ENCODE assay signal across 30 cellular contexts in the genomic region with DNA sequence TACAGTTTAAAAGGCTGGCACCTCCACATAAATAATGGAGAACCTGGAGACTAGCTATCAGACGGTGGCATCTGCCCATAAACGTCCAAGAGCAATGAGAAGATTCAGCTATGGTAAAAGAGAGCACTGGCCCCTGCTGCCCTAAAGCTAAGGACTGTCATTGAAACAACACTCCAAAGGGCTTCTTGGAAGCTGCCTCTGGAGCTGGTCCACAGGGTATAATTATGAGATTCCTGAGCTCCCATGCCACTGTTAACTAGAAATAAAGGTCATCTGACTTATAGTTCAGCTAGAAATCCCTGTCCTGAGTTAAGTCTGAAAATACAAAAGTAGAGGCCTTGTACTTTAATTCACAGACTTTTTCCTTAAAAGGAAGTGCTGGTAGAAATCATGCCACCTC. TPM values are rescaled to one million over a fixed set of nuclear protein-coding genes. Genes with fewer than 3 reads are reported as not detected.
DNase-seq lines count a peak whose midpoint lies in the region; ATAC-seq and TF ChIP-seq lines count a peak whose summit lies in the region.
"Had no signal": no experiment of that assay in that cellular context is flagged by ENCODE, and none has a peak within 500 bp of the region (broad histone marks: within the 10 kb centered on the region; RNA-seq: fewer than 3 reads in every experiment).

No MANE protein-coding gene starts in this region.

- no peak overlapping the region for H2BK5ac ChIP-seq in IMR-90 (ENCODE audit: low read depth, low read length, poor library complexity, severe bottlenecking)

- no peak overlapping the region; the same call in 1 of the 2 replicates for H3K4ac ChIP-seq in IMR-90 (ENCODE audit: low read depth, low read length)

- no CpG with 5 or more reads among the region's 2 CpGs for WGBS in IMR-90 (ENCODE audit: extremely low coverage in 2 of 2, insufficient read length in 1 of 2), 2 experiments
- WGBS in heart left ventricle, 4 donors: 30 to 51% (median 40%) methylated on average over 2 of the region's 2 CpGs

- 0 out of 2 replicates have a peak overlapping the region, but pooled peaks have one; percentile 7 for H3K18ac ChIP-seq in IMR-90 (ENCODE audit: low read depth, low read length)

- H3K36me3 ChIP-seq in ACC112 (ENCODE audit: insufficient read depth, low read length): no peaks in the 10 kb centered on the region
- H3K36me3 ChIP-seq in IMR-90 (ENCODE audit: control insufficient read depth, insufficient read depth, low read length): no peaks in the 10 kb centered on the region
- H3K36me3 ChIP-seq in heart left ventricle: no peaks in the 10 kb centered on the region
- no peaks in the 10 kb centered on the region for H3K36me3 ChIP-seq in A673 (ENCODE audit: insufficient read depth, low read length, poor library complexity, severe bottlenecking)
- H3K36me3 ChIP-seq: Peyer's patch, SJCRH30, vagina had no signal

- peak overlapping the region in 1 of 2 experiments; percentile 31; a peak in 1 of 4 replicates for H4K8ac ChIP-seq in IMR-90 (ENCODE audit: low read depth in 2 of 2, low read length in 2 of 2)

- DNase-seq in IMR-90 (no peak), heart left ventricle (peak in 2 of 5 donors; percentile 18 to 26), nephron progenitor cell (no peak), A673 (ENCODE audit: low spot score) (no peak), inferior parietal cortex (ENCODE audit: extremely low spot score) (no peak)
- DNase-seq: activated CD4-positive, alpha-beta memory T cell treated with anti-CD3 and anti-CD28 coated beads, Interleukin-2, amount 10 ng/mL, durations not matched to agents 7 days and 5 days; activated CD4-positive, CD25-positive, alpha-beta regulatory T cell treated with anti-CD3 and anti-CD28 coated beads, Interleukin-2, amount 50 U/mL, for 72 hours; aorta; C1 segment of cervical spinal cord; caudate nucleus; DMS79 treated with DMSO at 0.1 percent for 48 hours; kidney glomerular epithelial cell; mesendoderm; naive thymus-derived CD4-positive, alpha-beta T cell; NCI-H1105 treated with DMSO at 0.1 percent for 48 hours; NCI-H2081; NCI-H446; NK-92 treated with Interleukin-12 subunit alpha and Interleukin-12 subunit beta, amount 100 ng/mL, for 24 hours; Peyer's patch; SJCRH30 had no signal

- TF ChIP-seq POLR2A in IMR-90 (IDR thresholded peaks at IDR 0.05; ENCODE audit: low read depth, low read length) (no peak), heart left ventricle (IDR thresholded peaks at IDR 0.05) (no peak)

- POLR2A ChIA-PET in IMR-90 (lab: Charles Lee; ENCODE audit: unreplicated experiment) (no interaction called here), A673 (lab: Charles Lee; ENCODE audit: low non-redundant PET) (no interaction called here)

- H2AFZ ChIP-seq in ACC112 (ENCODE audit: low read length, unreplicated experiment) (peak overlapping the region; percentile 1), IMR-90 (replicated peaks; ENCODE audit: low read length, poor library complexity) (no peak overlapping the region)

- CTCF ChIA-PET in IMR-90 (lab: Yijun Ruan, JAX): interaction anchor here (0.5 kb wide), 1 partner anchor 1590 kb away, joined by 4 read pairs; no protein-coding TSS in a partner anchor
- CTCF ChIA-PET in A673 (lab: Charles Lee): no interaction called here

- no peak overlapping the region for H3K56ac ChIP-seq in IMR-90 (ENCODE audit: extremely low read depth, insufficient read depth, low read length)

- H3K27ac ChIP-seq in ACC112 (ENCODE audit: low read depth, low read length) (no peak overlapping the region), IMR-90 (ENCODE audit: insufficient read depth, low read length) (no peak overlapping the region; the same call in 1 of the 2 replicates), heart left ventricle (peak overlapping the region in 9 of 12 donors; percentile 2 to 63 (median 43)), A673 (ENCODE audit: low read depth, low read length, poor library complexity, severe bottlenecking) (no peak overlapping the region)
- H3K27ac ChIP-seq: Peyer's patch, SJCRH30, vagina had no signal

- H2AK9ac ChIP-seq in IMR-90 (replicated peaks; ENCODE audit: low read depth, low read length, poor library complexity): no peak overlapping the region

- no peaks in the 10 kb centered on the region for H3K36me3 Mint-ChIP-seq in nephron progenitor cell (ENCODE audit: low read depth)
- H3K36me3 Mint-ChIP-seq: activated naive CD4-positive, alpha-beta T cell treated with anti-CD3 and anti-CD28 coated beads, Interleukin-2, amount 50 U/mL, for 72 hours; naive thymus-derived CD4-positive, alpha-beta T cell had no signal

- TF ChIP-seq RAD21 in IMR-90 (IDR thresholded peaks at IDR 0.05; ENCODE audit: low read length): no peak

- TF ChIP-seq CTCF in IMR-90 (conservative IDR thresholded peaks at IDR 0.05; ENCODE audit: low read depth, low read length): no peak
- peak in 1 of 12 donors; percentile 6 for TF ChIP-seq CTCF in heart left ventricle (IDR thresholded peaks at IDR 0.05)
- TF ChIP-seq CTCF in nephron progenitor cell (IDR thresholded peaks at IDR 0.05): no peak
- no peak for TF ChIP-seq CTCF in A673 (conservative IDR thresholded peaks at IDR 0.05; ENCODE audit: low read depth, low read length)

- in situ Hi-C loops in IMR-90 (cut with MboI; ENCODE audit: low sequenced_read_pairs): no loop called here

- 0 out of 2 replicates have a peak, but pooled peaks cover under 1% of the 10 kb centered on the region for H3K9me1 ChIP-seq in IMR-90 (ENCODE audit: insufficient read depth, low read length)

- no peaks in the 10 kb centered on the region for H3K79me1 ChIP-seq in IMR-90 (ENCODE audit: low read depth in 1 of 2, low read length in 2 of 2)

- intact Hi-C loops in IMR-90 (cut with micrococcal nuclease) (no loop called here), heart left ventricle (cut with DNase I) (no loop called here), A673 (cut with micrococcal nuclease; ENCODE audit: unreplicated experiment) (no loop called here)

- peaks cover 3% of the 10 kb centered on the region for H3K27me3 Mint-ChIP-seq in nephron progenitor cell (ENCODE audit: low read depth, poor library complexity)
- H3K27me3 Mint-ChIP-seq: activated CD4-positive, alpha-beta memory T cell treated with anti-CD3 and anti-CD28 coated beads, Interleukin-2, amount 10 ng/mL, durations not matched to agents 7 days and 5 days; dendritic cell treated with granulocyte-macrophage colony-stimulating factor and Interleukin-4, amounts not matched to agents 40 ng/mL and 50 ng/mL, for 4 days; naive thymus-derived CD4-positive, alpha-beta T cell had no signal

- H2BK120ac ChIP-seq in IMR-90 (ENCODE audit: low read depth, low read length): no peak overlapping the region

- H2BK15ac ChIP-seq in IMR-90 (ENCODE audit: low read depth, low read length): peak overlapping the region; percentile 0; the same call in 1 of the 3 replicates

- H3K4me2 ChIP-seq in IMR-90 (ENCODE audit: low read depth, low read length): no peak overlapping the region
- H3K4me2 ChIP-seq: A549 had no signal

- no peaks in the 10 kb centered on the region for H3K79me2 ChIP-seq in ACC112 (ENCODE audit: control insufficient read depth, insufficient read depth, low read length, unreplicated experiment)

- no peaks in the 10 kb centered on the region for H3K4me1 ChIP-seq in ACC112 (ENCODE audit: control insufficient read depth, insufficient read depth, low read length, unreplicated experiment)
- peaks cover under 1% of the 10 kb centered on the region; the same call in 1 of the 2 replicates for H3K4me1 ChIP-seq in IMR-90 (ENCODE audit: control insufficient read depth, insufficient read depth, low read length)
- peaks cover 0 to 29% (median 8%) of the 10 kb centered on the region in 12 donors for H3K4me1 ChIP-seq in heart left ventricle
- H3K4me1 ChIP-seq in A673 (ENCODE audit: insufficient read depth, low read length, poor library complexity, severe bottlenecking): no peaks in the 10 kb centered on the region
- H3K4me1 ChIP-seq: A549, Peyer's patch, vagina had no signal

- no peaks in the 10 kb centered on the region for H3K9me3 ChIP-seq in IMR-90 (ENCODE audit: control insufficient read depth, insufficient read depth, low read length)
- H3K9me3 ChIP-seq in heart left ventricle: no peaks in the 10 kb centered on the region
- H3K9me3 ChIP-seq in A673 (ENCODE audit: low read depth, low read length, poor library complexity, severe bottlenecking): no peaks in the 10 kb centered on the region
- H3K9me3 ChIP-seq: A549, Peyer's patch, vagina had no signal

- H3K4me1 Mint-ChIP-seq in nephron progenitor cell: peaks cover 15% of the 10 kb centered on the region
- H3K4me1 Mint-ChIP-seq: activated CD4-positive, alpha-beta memory T cell treated with anti-CD3 and anti-CD28 coated beads, Interleukin-2, amount 10 ng/mL, durations not matched to agents 7 days and 5 days had no signal

- H3K27ac Mint-ChIP-seq in nephron progenitor cell: peak overlapping the region; percentile 40
- H3K27ac Mint-ChIP-seq: activated CD4-positive, alpha-beta memory T cell treated with anti-CD3 and anti-CD28 coated beads, Interleukin-2, amount 10 ng/mL, durations not matched to agents 7 days and 5 days; activated naive CD4-positive, alpha-beta T cell treated with anti-CD3 and anti-CD28 coated beads, Interleukin-2, amount 50 U/mL, for 72 hours; activated T-helper 2 cell treated with anti-CD3 and anti-CD28 coated beads, Interferon-gamma antibody, Interleukin-2, Interleukin-4, amounts not matched to agents 10 μg/mL and 5 μg/mL and 100 μg/mL, durations not matched to agents 14 hours and 24 hours and 36 hours; dendritic cell treated with granulocyte-macrophage colony-stimulating factor and Interleukin-4, amounts not matched to agents 40 ng/mL and 50 ng/mL, for 4 days; naive thymus-derived CD4-positive, alpha-beta T cell had no signal

- H3K4me3 ChIP-seq in ACC112 (ENCODE audit: low read depth, low read length) (no peak overlapping the region), IMR-90 (ENCODE audit: insufficient read depth, low read depth, low read length) (no peak overlapping the region), heart left ventricle (no peak overlapping the region), A673 (ENCODE audit: low read depth, low read length, poor library complexity, severe bottlenecking) (no peak overlapping the region)
- H3K4me3 ChIP-seq: A549, GM12878, Peyer's patch, SJCRH30, vagina had no signal

- no peak overlapping the region for H2AK5ac ChIP-seq in IMR-90 (ENCODE audit: low read depth, low read length)

- H4K91ac ChIP-seq in IMR-90 (ENCODE audit: insufficient read depth, low read depth, low read length): no peak overlapping the region

- no peaks in the 10 kb centered on the region for H4K20me1 ChIP-seq in IMR-90 (ENCODE audit: insufficient read depth, low read length)

- BruUV-seq in IMR-90 (replicated peaks; lab: Mats Ljungman, UMichigan) (no TSS peak), A673 (replicated peaks; lab: Mats Ljungman, UMichigan) (no TSS peak)

- H3K4me3 Mint-ChIP-seq in nephron progenitor cell: no peak overlapping the region
- H3K4me3 Mint-ChIP-seq: activated CD4-positive, alpha-beta memory T cell treated with anti-CD3 and anti-CD28 coated beads, Interleukin-2, amount 10 ng/mL, durations not matched to agents 7 days and 5 days; dendritic cell treated with granulocyte-macrophage colony-stimulating factor and Interleukin-4, amounts not matched to agents 40 ng/mL and 50 ng/mL, for 4 days; naive thymus-derived CD4-positive, alpha-beta T cell had no signal

- no peaks in the 10 kb centered on the region for H3K9me3 Mint-ChIP-seq in nephron progenitor cell
- H3K9me3 Mint-ChIP-seq: activated CD4-positive, alpha-beta memory T cell treated with anti-CD3 and anti-CD28 coated beads, Interleukin-2, amount 10 ng/mL, durations not matched to agents 7 days and 5 days; activated T-helper 2 cell treated with anti-CD3 and anti-CD28 coated beads, Interferon-gamma antibody, Interleukin-2, Interleukin-4, amounts not matched to agents 10 μg/mL and 5 μg/mL and 100 μg/mL, durations not matched to agents 14 hours and 24 hours and 36 hours; dendritic cell treated with granulocyte-macrophage colony-stimulating factor and Interleukin-4, amounts not matched to agents 40 ng/mL and 50 ng/mL, for 4 days; naive thymus-derived CD4-positive, alpha-beta T cell had no signal

- no peak for ATAC-seq in IMR-90 (ENCODE audit: low read depth)
- ATAC-seq in heart left ventricle: peak in 3 of 4 donors; percentile 64 to 76 (median 74)
- no peak for ATAC-seq in GM19395 (IDR thresholded peaks at IDR 0.05; ENCODE audit: unreplicated experiment)
- ATAC-seq in HG02759 (IDR thresholded peaks at IDR 0.05; ENCODE audit: unreplicated experiment): no peak
- ATAC-seq: A549; activated naive CD4-positive, alpha-beta T cell treated with anti-CD3 and anti-CD28 coated beads, Interleukin-2, amount 50 U/mL, for 72 hours; GM12878; HCT116; naive thymus-derived CD4-positive, alpha-beta T cell had no signal

- no peak overlapping the region for H4K5ac ChIP-seq in IMR-90 (ENCODE audit: low read depth, low read length)

- H3K14ac ChIP-seq in IMR-90 (replicated peaks; ENCODE audit: low read depth, low read length): no peak overlapping the region

- H3K23ac ChIP-seq in IMR-90 (ENCODE audit: low read depth, low read length): no peak overlapping the region; the same call in 1 of the 2 replicates

- dilution Hi-C loops in IMR-90 (cut with HindIII; ENCODE audit: low sequenced_read_pairs, unreplicated experiment): no loop called here

- H3K9ac ChIP-seq in IMR-90 (ENCODE audit: low read depth, low read length): no peak overlapping the region

- H3K27me3 ChIP-seq in ACC112 (ENCODE audit: insufficient read depth, low read length): no peaks in the 10 kb centered on the region
- no peaks in the 10 kb centered on the region for H3K27me3 ChIP-seq in IMR-90 (ENCODE audit: control insufficient read depth, insufficient read depth, low read length)
- no peaks in the 10 kb centered on the region for H3K27me3 ChIP-seq in heart left ventricle
- H3K27me3 ChIP-seq in A673 (replicated peaks; ENCODE audit: insufficient read depth, low read depth, low read length, poor library complexity): no peaks in the 10 kb centered on the region
- H3K27me3 ChIP-seq: Peyer's patch, SJCRH30, vagina had no signal

- no peak overlapping the region for H2BK20ac ChIP-seq in IMR-90 (ENCODE audit: low read depth, low read length)

RNA-seq across cellular contexts. Expression of a gene that starts 39.9 kb away (rescaled TPM):
- total RNA-seq in IMR-90 (2012; rRNA removed) (64.9 and 73.6 TPM in 2 replicates), heart left ventricle (100 to 1,000 TPM in 1 of 9 donors, 10 to 100 TPM in 8; 44.2 to 102 (median 61.5) TPM), A673 (2021) (80.5 and 84.9 TPM in 2 replicates)
- polyA plus RNA-seq in IMR-90 (2012; rRNA removed) (43.5 and 45.9 TPM in 2 replicates), heart left ventricle (10 to 100 TPM; 32.4 to 38.1 TPM)
- 12.0 and 17.3 TPM in 2 replicates for polyA plus RNA-seq in IMR-90 (2012; cell fraction: cytosol; rRNA removed)
- 21.4 and 98.7 TPM in 2 replicates for polyA plus RNA-seq in IMR-90 (2012; cell fraction: nucleus; rRNA removed; ENCODE audit: low replicate concordance)

Comparison
In these comparisons a context has a peak if more than half of its experiments do, and no peak if none do; other contexts are left out.
1. H3K27ac ChIP-seq: peak in heart left ventricle (9 of 12); none in ACC112 (single experiment), IMR-90 (single experiment) and A673 (single experiment).
2. ATAC-seq: peak in heart left ventricle (3 of 4); none in IMR-90 (single experiment), GM19395 (single experiment) and HG02759 (single experiment).